ENCODE assay signal across 1 cellular context in the genomic region with DNA sequence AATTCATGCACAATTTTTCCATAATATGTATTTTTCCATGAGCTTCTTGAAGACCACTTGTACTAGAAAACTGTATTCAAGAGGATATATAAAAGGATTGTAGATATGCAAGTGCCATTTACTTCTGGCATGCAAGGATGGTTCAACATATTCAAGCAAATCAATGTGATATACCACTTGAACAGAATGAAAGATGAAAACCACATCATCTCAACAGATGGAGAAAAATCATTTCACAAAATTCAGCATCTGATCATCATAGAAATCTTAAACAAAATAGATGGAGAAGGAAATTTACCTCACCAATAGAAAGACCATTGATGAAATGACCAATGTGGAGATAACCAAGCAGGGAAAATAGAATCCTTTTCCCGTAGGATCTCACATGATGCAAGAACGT.
A peak's percentile ranks its signal among the peaks of the same experiment; 100 is the strongest.
TF ChIP-seq lines count a peak whose summit lies in the region.

No MANE protein-coding gene starts in this region.

TF ChIP-seq in K562, 482 proteins besides CTCF, POLR2A, EP300 and RAD21:
- TF ChIP-seq ESRRA (IDR thresholded peaks at IDR 0.05; ENCODE audit: borderline replicate concordance, low read depth) (no peak), BDP1 (IDR thresholded peaks at IDR 0.05; ENCODE audit: insufficient read depth, insufficient read length) (no peak), CBX5 (IDR thresholded peaks at IDR 0.05; ENCODE audit: borderline replicate concordance, low read depth) (0 out of 2 replicates have a peak, but pooled peaks have one; percentile 5), CBX3 (IDR thresholded peaks at IDR 0.05; ENCODE audit: borderline replicate concordance in 1 of 2, low read length in 2 of 2) (peak in 1 of 2 experiments; percentile 52; a peak in 1 of 3 replicates), DIDO1 (tag; IDR thresholded peaks at IDR 0.05; ENCODE audit: low read depth) (no peak), TFAM (CRISPR knock-in tag; conservative IDR thresholded peaks at IDR 0.05) (no peak), HNRNPUL1 (IDR thresholded peaks at IDR 0.05; ENCODE audit: low read length) (no peak), CC2D1A (IDR thresholded peaks at IDR 0.05) (no peak), DLX4 (CRISPR knock-in tag; IDR thresholded peaks at IDR 0.05) (no peak), TBP (optimal IDR thresholded peaks at IDR 0.05; ENCODE audit: low read depth, low read length) (no peak), TRIM24 (IDR thresholded peaks at IDR 0.05) (peak in 1 of 2 experiments; percentile 31; a peak in 1 of 4 replicates), DMBX1 (CRISPR knock-in tag; IDR thresholded peaks at IDR 0.05; ENCODE audit: borderline replicate concordance) (no peak), SNIP1 (IDR thresholded peaks at IDR 0.05; ENCODE audit: low read depth) (no peak), ELF4 (CRISPR knock-in tag; IDR thresholded peaks at IDR 0.05) (no peak), USF2 (CRISPR knock-in tag; IDR thresholded peaks at IDR 0.05) (no peak), RNF2 (IDR thresholded peaks at IDR 0.05) (no peak), CCAR2 (IDR thresholded peaks at IDR 0.05; ENCODE audit: low read depth, low read length) (no peak), ZNF41 (CRISPR knock-in tag; conservative IDR thresholded peaks at IDR 0.05) (no peak), ZNF324 (CRISPR knock-in tag; IDR thresholded peaks at IDR 0.05) (peak; percentile 95), SMC3 (conservative IDR thresholded peaks at IDR 0.05; ENCODE audit: insufficient read depth, low read depth, low read length) (no peak), POLR2H (tag; IDR thresholded peaks at IDR 0.05; ENCODE audit: low read depth) (no peak), UBTF (IDR thresholded peaks at IDR 0.05; ENCODE audit: borderline replicate concordance in 1 of 2, low read depth in 2 of 2, low read length in 2 of 2) (no peak), CHD2 (IDR thresholded peaks at IDR 0.05; ENCODE audit: low read depth, low read length) (no peak), ARID4B (CRISPR knock-in tag; IDR thresholded peaks at IDR 0.05) (no peak), XRCC4 (IDR thresholded peaks at IDR 0.05; ENCODE audit: extremely low read depth, insufficient read depth, insufficient read length) (no peak), ZNF445 (CRISPR knock-in tag; IDR thresholded peaks at IDR 0.05; ENCODE audit: low read depth) (0 out of 2 replicates have a peak, but pooled peaks have one; percentile 75)
- TF ChIP-seq, protein P1, sequence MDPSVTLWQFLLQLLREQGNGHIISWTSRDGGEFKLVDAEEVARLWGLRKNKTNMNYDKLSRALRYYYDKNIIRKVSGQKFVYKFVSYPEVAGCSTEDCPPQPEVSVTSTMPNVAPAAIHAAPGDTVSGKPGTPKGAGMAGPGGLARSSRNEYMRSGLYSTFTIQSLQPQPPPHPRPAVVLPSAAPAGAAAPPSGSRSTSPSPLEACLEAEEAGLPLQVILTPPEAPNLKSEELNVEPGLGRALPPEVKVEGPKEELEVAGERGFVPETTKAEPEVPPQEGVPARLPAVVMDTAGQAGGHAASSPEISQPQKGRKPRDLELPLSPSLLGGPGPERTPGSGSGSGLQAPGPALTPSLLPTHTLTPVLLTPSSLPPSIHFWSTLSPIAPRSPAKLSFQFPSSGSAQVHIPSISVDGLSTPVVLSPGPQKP (CRISPR knock-in tag; IDR thresholded peaks at IDR 0.05), result no peak
- TF ChIP-seq, protein P2, sequence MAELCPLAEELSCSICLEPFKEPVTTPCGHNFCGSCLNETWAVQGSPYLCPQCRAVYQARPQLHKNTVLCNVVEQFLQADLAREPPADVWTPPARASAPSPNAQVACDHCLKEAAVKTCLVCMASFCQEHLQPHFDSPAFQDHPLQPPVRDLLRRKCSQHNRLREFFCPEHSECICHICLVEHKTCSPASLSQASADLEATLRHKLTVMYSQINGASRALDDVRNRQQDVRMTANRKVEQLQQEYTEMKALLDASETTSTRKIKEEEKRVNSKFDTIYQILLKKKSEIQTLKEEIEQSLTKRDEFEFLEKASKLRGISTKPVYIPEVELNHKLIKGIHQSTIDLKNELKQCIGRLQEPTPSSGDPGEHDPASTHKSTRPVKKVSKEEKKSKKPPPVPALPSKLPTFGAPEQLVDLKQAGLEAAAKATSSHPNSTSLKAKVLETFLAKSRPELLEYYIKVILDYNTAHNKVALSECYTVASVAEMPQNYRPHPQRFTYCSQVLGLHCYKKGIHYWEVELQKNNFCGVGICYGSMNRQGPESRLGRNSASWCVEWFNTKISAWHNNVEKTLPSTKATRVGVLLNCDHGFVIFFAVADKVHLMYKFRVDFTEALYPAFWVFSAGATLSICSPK (IDR thresholded peaks at IDR 0.05; ENCODE audit: borderline replicate concordance), result no peak
